In genomic region chr1:28836421-28836956, GRCh38 we compare ENCODE assay signal across 4 cellular contexts. TPM values are rescaled to one million over a fixed set of nuclear protein-coding genes. Genes with fewer than 3 reads are reported as not detected.
"Had no signal": no experiment of that assay in that cellular context is flagged by ENCODE, and none has a peak within 500 bp of the region (broad histone marks: within the 10 kb centered on the region; RNA-seq: fewer than 3 reads in every experiment).

No MANE protein-coding gene starts in this region.

- H3K4me3 ChIP-seq: GM12878 had no signal

- DNase-seq: GDM1, GF-D8 had no signal

- ATAC-seq: GM12878 had no signal

RNA-seq across cellular contexts. Expression of gene OPRD1, which starts 24.5 kb away (rescaled TPM):
- total RNA-seq: G401, GM12878 had no signal
